Comparison of ENCODE assay signal across 1 cellular context in genomic region chr13:21100994-21101757, GRCh38.
TF ChIP-seq lines count a peak whose summit lies in the region.

No MANE protein-coding gene starts in this region.

TF ChIP-seq in HepG2, 621 proteins besides CTCF, POLR2A, EP300 and RAD21 (continues in another document):
- TF ChIP-seq HNF1A (IDR thresholded peaks at IDR 0.05; ENCODE audit: low read depth), result no peak; the same call in 1 of the 2 replicates
- peak; percentile 71; the same call in 1 of the 2 replicates for TF ChIP-seq HNF1A (CRISPR knock-in tag; IDR thresholded peaks at IDR 0.05; ENCODE audit: borderline replicate concordance)
- peak; percentile 64; the same call in 1 of the 2 replicates for TF ChIP-seq ZBTB26 (CRISPR knock-in tag; IDR thresholded peaks at IDR 0.05; ENCODE audit: borderline replicate concordance)
- no peak for TF ChIP-seq DNMT1 (CRISPR knock-in tag; IDR thresholded peaks at IDR 0.05)
- peak; percentile 65; the same call in 1 of the 2 replicates for TF ChIP-seq ZMYM4 (CRISPR knock-in tag; IDR thresholded peaks at IDR 0.05)
- TF ChIP-seq ISL2 (CRISPR knock-in tag; IDR thresholded peaks at IDR 0.05), result peak; percentile 77
- TF ChIP-seq IRF2 (CRISPR knock-in tag; IDR thresholded peaks at IDR 0.05), result peak; percentile 59; the same call in 1 of the 2 replicates
- no peak for TF ChIP-seq MIXL1 (CRISPR knock-in tag; IDR thresholded peaks at IDR 0.05)
- TF ChIP-seq POGZ (CRISPR knock-in tag; IDR thresholded peaks at IDR 0.05), result peak; percentile 69
- peak; percentile 90 for TF ChIP-seq ZNF281 (CRISPR knock-in tag; IDR thresholded peaks at IDR 0.05; ENCODE audit: borderline replicate concordance)
- TF ChIP-seq ZGPAT (CRISPR knock-in tag; IDR thresholded peaks at IDR 0.05), result peak; percentile 53; the same call in 1 of the 2 replicates
- TF ChIP-seq ZBTB10 (CRISPR knock-in tag; IDR thresholded peaks at IDR 0.05; ENCODE audit: borderline replicate concordance), result 0 out of 2 replicates have a peak, but pooled peaks have one; percentile 4
- peak; percentile 63; the same call in 1 of the 2 replicates for TF ChIP-seq DPF2 (CRISPR knock-in tag; IDR thresholded peaks at IDR 0.05; ENCODE audit: borderline replicate concordance, low read depth)
- peak; percentile 37; the same call in 1 of the 2 replicates for TF ChIP-seq SIX1 (CRISPR knock-in tag; IDR thresholded peaks at IDR 0.05; ENCODE audit: borderline replicate concordance)
- TF ChIP-seq, protein P1, sequence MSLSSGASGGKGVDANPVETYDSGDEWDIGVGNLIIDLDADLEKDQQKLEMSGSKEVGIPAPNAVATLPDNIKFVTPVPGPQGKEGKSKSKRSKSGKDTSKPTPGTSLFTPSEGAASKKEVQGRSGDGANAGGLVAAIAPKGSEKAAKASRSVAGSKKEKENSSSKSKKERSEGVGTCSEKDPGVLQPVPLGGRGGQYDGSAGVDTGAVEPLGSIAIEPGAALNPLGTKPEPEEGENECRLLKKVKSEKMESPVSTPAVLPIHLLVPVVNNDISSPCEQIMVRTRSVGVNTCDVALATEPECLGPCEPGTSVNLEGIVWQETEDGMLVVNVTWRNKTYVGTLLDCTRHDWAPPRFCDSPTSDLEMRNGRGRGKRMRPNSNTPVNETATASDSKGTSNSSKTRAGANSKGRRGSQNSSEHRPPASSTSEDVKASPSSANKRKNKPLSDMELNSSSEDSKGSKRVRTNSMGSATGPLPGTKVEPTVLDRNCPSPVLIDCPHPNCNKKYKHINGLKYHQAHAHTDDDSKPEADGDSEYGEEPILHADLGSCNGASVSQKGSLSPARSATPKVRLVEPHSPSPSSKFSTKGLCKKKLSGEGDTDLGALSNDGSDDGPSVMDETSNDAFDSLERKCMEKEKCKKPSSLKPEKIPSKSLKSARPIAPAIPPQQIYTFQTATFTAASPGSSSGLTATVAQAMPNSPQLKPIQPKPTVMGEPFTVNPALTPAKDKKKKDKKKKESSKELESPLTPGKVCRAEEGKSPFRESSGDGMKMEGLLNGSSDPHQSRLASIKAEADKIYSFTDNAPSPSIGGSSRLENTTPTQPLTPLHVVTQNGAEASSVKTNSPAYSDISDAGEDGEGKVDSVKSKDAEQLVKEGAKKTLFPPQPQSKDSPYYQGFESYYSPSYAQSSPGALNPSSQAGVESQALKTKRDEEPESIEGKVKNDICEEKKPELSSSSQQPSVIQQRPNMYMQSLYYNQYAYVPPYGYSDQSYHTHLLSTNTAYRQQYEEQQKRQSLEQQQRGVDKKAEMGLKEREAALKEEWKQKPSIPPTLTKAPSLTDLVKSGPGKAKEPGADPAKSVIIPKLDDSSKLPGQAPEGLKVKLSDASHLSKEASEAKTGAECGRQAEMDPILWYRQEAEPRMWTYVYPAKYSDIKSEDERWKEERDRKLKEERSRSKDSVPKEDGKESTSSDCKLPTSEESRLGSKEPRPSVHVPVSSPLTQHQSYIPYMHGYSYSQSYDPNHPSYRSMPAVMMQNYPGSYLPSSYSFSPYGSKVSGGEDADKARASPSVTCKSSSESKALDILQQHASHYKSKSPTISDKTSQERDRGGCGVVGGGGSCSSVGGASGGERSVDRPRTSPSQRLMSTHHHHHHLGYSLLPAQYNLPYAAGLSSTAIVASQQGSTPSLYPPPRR (CRISPR knock-in tag; IDR thresholded peaks at IDR 0.05; ENCODE audit: borderline replicate concordance), result peak; percentile 65; the same call in 1 of the 2 replicates
- TF ChIP-seq KDM2A (CRISPR knock-in tag; IDR thresholded peaks at IDR 0.05; ENCODE audit: borderline replicate concordance, low read depth), result 0 out of 2 replicates have a peak, but pooled peaks have one; percentile 56
- TF ChIP-seq SIX4 (CRISPR knock-in tag; IDR thresholded peaks at IDR 0.05), result 0 out of 2 replicates have a peak, but pooled peaks have one; percentile 39
- TF ChIP-seq DNMT3B (CRISPR knock-in tag; conservative IDR thresholded peaks at IDR 0.05), result 0 out of 2 replicates have a peak, but pooled peaks have one; percentile 29
- TF ChIP-seq HOMEZ (CRISPR knock-in tag; IDR thresholded peaks at IDR 0.05; ENCODE audit: low read depth), result peak; percentile 56; the same call in 1 of the 2 replicates
- TF ChIP-seq RXRB (CRISPR knock-in tag; IDR thresholded peaks at IDR 0.05; ENCODE audit: borderline replicate concordance), result peak; percentile 45
- no peak for TF ChIP-seq ELK4 (CRISPR knock-in tag; IDR thresholded peaks at IDR 0.05; ENCODE audit: borderline replicate concordance)
- TF ChIP-seq GPN1 (CRISPR knock-in tag; IDR thresholded peaks at IDR 0.05; ENCODE audit: borderline replicate concordance), result no peak
- TF ChIP-seq HNF4G (IDR thresholded peaks at IDR 0.05; ENCODE audit: borderline replicate concordance, low read depth, low read length), result peak; percentile 76
- TF ChIP-seq HNF4G (CRISPR knock-in tag; IDR thresholded peaks at IDR 0.05; ENCODE audit: borderline replicate concordance, low read depth), result no peak
- peak; percentile 98 for TF ChIP-seq ZNF564 (CRISPR knock-in tag; IDR thresholded peaks at IDR 0.05)
- peak; percentile 62; the same call in 1 of the 2 replicates for TF ChIP-seq HMG20A (CRISPR knock-in tag; IDR thresholded peaks at IDR 0.05; ENCODE audit: borderline replicate concordance)
- peak; percentile 82 for TF ChIP-seq HDAC2 (CRISPR knock-in tag; IDR thresholded peaks at IDR 0.05)
- TF ChIP-seq ZNF280D (CRISPR knock-in tag; IDR thresholded peaks at IDR 0.05), result 0 out of 2 replicates have a peak, but pooled peaks have one; percentile 52
